Comparison of ENCODE assay signal across 8 cellular contexts in genomic region chr9:85804993-85805788, GRCh38.
DNase-seq lines count a peak whose midpoint lies in the region; ATAC-seq and TF ChIP-seq lines count a peak whose summit lies in the region.
"Not testable (repeated sequence)": the region's sequence is repeated elsewhere in the genome, so short reads cannot be mapped to it uniquely, and the experiment has no call there.

No MANE protein-coding gene starts in this region.

- H4K20me1 ChIP-seq in BLaER1, result not testable (repeated sequence)

- peak; percentile 55 for TF ChIP-seq POLR2A in right lobe of liver (IDR thresholded peaks at IDR 0.05)

- peaks cover 21% of the 10 kb centered on the region for H3K36me3 ChIP-seq in BLaER1
- H3K36me3 ChIP-seq in right lobe of liver, result peaks cover 0 to 20% (median 4%) of the 10 kb centered on the region in 4 donors

- ATAC-seq in HG03378 (IDR thresholded peaks at IDR 0.05; ENCODE audit: unreplicated experiment), result peak; percentile 58
- peak; percentile 85 to 93 (median 88) for ATAC-seq in right lobe of liver

- H3K4me3 ChIP-seq in BLaER1 (peak overlapping the region; percentile 89), dorsolateral prefrontal cortex (peak overlapping the region; percentile 57 to 93 (median 81)), right lobe of liver (peak overlapping the region; percentile 77 to 91 (median 80))

- H3K9me3 ChIP-seq in BLaER1, right lobe of liver: not testable (repeated sequence)

- H3K4me1 ChIP-seq in BLaER1 (peaks cover 17% of the 10 kb centered on the region), right lobe of liver (peaks cover 0 to 14% (median 2%) of the 10 kb centered on the region in 4 donors)

- TF ChIP-seq CTCF in dorsolateral prefrontal cortex (IDR thresholded peaks at IDR 0.05 in 54 of 56, conservative IDR thresholded peaks at IDR 0.05 in 2 of 56; ENCODE audit: low read depth in 1 of 56, partially characterized antibody in 56 of 56) (peak in 15 of 56 donors; percentile 6 to 39 (median 19)), right lobe of liver (IDR thresholded peaks at IDR 0.05) (peak in 3 of 4 donors; percentile 8 to 14 (median 12))

- H3K9ac ChIP-seq in BLaER1, result peak overlapping the region; percentile 87

- H3K4me2 ChIP-seq in BLaER1, result peak overlapping the region; percentile 81

- peak; percentile 4 for DNase-seq in GM19240 (ENCODE audit: insufficient read length, low spot score)
- DNase-seq in NCI-H510A (lab: John Stamatoyannopoulos, UW), result peak; percentile 80
- DNase-seq in activated CD4-positive, alpha-beta T cell treated with anti-CD3 and anti-CD28 coated beads, Interleukin-2, amount 50 U/mL, for 4 hours, result peak; percentile 62 to 70
- DNase-seq in dorsolateral prefrontal cortex, result peak; percentile 71 to 87 (median 80)
- DNase-seq in right lobe of liver, result peak; percentile 85 to 89 (median 89)
- DNase-seq in stimulated activated CD4-positive, alpha-beta T cell treated with anti-CD3 and anti-CD28 coated beads, Interleukin-2, amount 100 ng/mL, for 48 hours, result peak; percentile 54 to 55

- intact Hi-C loops in dorsolateral prefrontal cortex (cut with DNase I); right lobe of liver (cut with DNase I): not testable (repeated sequence)

- not testable (repeated sequence) for H3K27me3 ChIP-seq in BLaER1, dorsolateral prefrontal cortex, right lobe of liver

- 2% methylated on average over 13 of the region's 97 CpGs for WGBS in right lobe of liver (ENCODE audit: insufficient coverage, low coverage, low lambda C conversion rate, missing lambda C conversion rate)

- peak overlapping the region; percentile 89 for H3K27ac ChIP-seq in BLaER1
- peak overlapping the region; percentile 16 to 96 (median 92) for H3K27ac ChIP-seq in dorsolateral prefrontal cortex
- peak overlapping the region; percentile 79 to 88 (median 85) for H3K27ac ChIP-seq in right lobe of liver

Comparison
In these comparisons a context has a peak if more than half of its experiments do, and no peak if none do; other contexts are left out.
1. Peak in every context shown above with its lines: DNase-seq, ATAC-seq, H3K4me3 ChIP-seq and H3K27ac ChIP-seq.
2. DNase-seq: peak in every context shown above with its lines; median percentile 89 in right lobe of liver; 80 in dorsolateral prefrontal cortex; 80 in NCI-H510A; 66 in activated CD4-positive, alpha-beta T cell treated with anti-CD3 and anti-CD28 coated beads, Interleukin-2, amount 50 U/mL, for 4 hours; 54 in stimulated activated CD4-positive, alpha-beta T cell treated with anti-CD3 and anti-CD28 coated beads, Interleukin-2, amount 100 ng/mL, for 48 hours; 4 in GM19240.